14 cellular contexts compared by ENCODE assay signal in genomic region chr6:144466716-144467115, GRCh38.
DNase-seq lines count a peak whose midpoint lies in the region; ATAC-seq and TF ChIP-seq lines count a peak whose summit lies in the region.
"Had no signal": no experiment of that assay in that cellular context is flagged by ENCODE, and none has a peak within 500 bp of the region (broad histone marks: within the 10 kb centered on the region; RNA-seq: fewer than 3 reads in every experiment).

No MANE protein-coding gene starts in this region.

- H3K56ac ChIP-seq in mesendoderm (ENCODE audit: low read length), result no peak overlapping the region

- ATAC-seq in natural killer cell (no peak), GM21786 (IDR thresholded peaks at IDR 0.05; ENCODE audit: unreplicated experiment) (no peak)
- no peak for ATAC-seq in natural killer cell treated with Interleukin-12 subunit alpha and Interleukin-12 subunit beta and Interleukin-15 and Interleukin-18, amount 100 ng/mL, for 72 hours
- no peak for ATAC-seq in activated T-helper 17 cell treated with anti-CD3 and anti-CD28 coated beads, Interleukin-2, amount 50 U/mL, for 72 hours (replicated peaks)

- H2AK5ac ChIP-seq in mesendoderm (ENCODE audit: low read length), result no peak overlapping the region

- H2BK120ac ChIP-seq in mesendoderm (ENCODE audit: low read depth, low read length), result no peak overlapping the region

- no peak overlapping the region for H3K4ac ChIP-seq in mesendoderm (ENCODE audit: low read depth, low read length)

- H4K8ac ChIP-seq in mesendoderm (ENCODE audit: low read depth, low read length), result no peak overlapping the region

- peaks cover 5% of the 10 kb centered on the region for H3K4me1 ChIP-seq in mesendoderm (ENCODE audit: control insufficient read depth, low read depth, low read length)

- no peak for TF ChIP-seq CTCF in natural killer cell (IDR thresholded peaks at IDR 0.05)

- no peaks in the 10 kb centered on the region for H3K36me3 ChIP-seq in mesendoderm (ENCODE audit: control insufficient read depth, insufficient read depth, low read length)

- no peak overlapping the region for H3K23ac ChIP-seq in mesendoderm (ENCODE audit: low read length)

- intact Hi-C loops in natural killer cell (cut with micrococcal nuclease), result no loop called here

- H3K4me2 ChIP-seq in mesendoderm (ENCODE audit: low read length), result no peak overlapping the region

- no peaks in the 10 kb centered on the region for H3K79me2 ChIP-seq in mesendoderm (ENCODE audit: control insufficient read depth, insufficient read depth, low read length)

- H2BK5ac ChIP-seq in mesendoderm (ENCODE audit: low read length), result no peak overlapping the region

- H3K27ac Mint-ChIP-seq in natural killer cell, result peak overlapping the region; percentile 37 to 75
- peak overlapping the region in 1 of 2 donors; percentile 59 for H3K27ac Mint-ChIP-seq in natural killer cell treated with Interleukin-12 subunit alpha and Interleukin-12 subunit beta and Interleukin-15 and Interleukin-18, amount 100 ng/mL, for 72 hours
- peak overlapping the region; percentile 32 for H3K27ac Mint-ChIP-seq in activated T-helper 17 cell treated with anti-CD3 and anti-CD28 coated beads, Interleukin-2, amount 50 U/mL, for 72 hours

- H3K4me1 Mint-ChIP-seq in natural killer cell, result peaks cover 34 to 42% of the 10 kb centered on the region in 2 donors
- peaks cover 25 to 36% of the 10 kb centered on the region in 2 donors for H3K4me1 Mint-ChIP-seq in natural killer cell treated with Interleukin-12 subunit alpha and Interleukin-12 subunit beta and Interleukin-15 and Interleukin-18, amount 100 ng/mL, for 72 hours (ENCODE audit: low read depth in 2 of 2)
- H3K4me1 Mint-ChIP-seq in activated T-helper 17 cell treated with anti-CD3 and anti-CD28 coated beads, Interleukin-2, amount 50 U/mL, for 72 hours, result peaks cover 26% of the 10 kb centered on the region

- no peak overlapping the region for H2BK15ac ChIP-seq in mesendoderm (replicated peaks; ENCODE audit: low read depth)

- no peaks in the 10 kb centered on the region for H3K9me3 Mint-ChIP-seq in natural killer cell
- no peaks in the 10 kb centered on the region for H3K9me3 Mint-ChIP-seq in natural killer cell treated with Interleukin-12 subunit alpha and Interleukin-12 subunit beta and Interleukin-15 and Interleukin-18, amount 100 ng/mL, for 72 hours
- H3K9me3 Mint-ChIP-seq in activated T-helper 17 cell treated with anti-CD3 and anti-CD28 coated beads, Interleukin-2, amount 50 U/mL, for 72 hours, result no peaks in the 10 kb centered on the region

- no peaks in the 10 kb centered on the region for H3K27me3 ChIP-seq in mesendoderm (ENCODE audit: insufficient read depth, low read length, poor library complexity)

- H3K36me3 Mint-ChIP-seq in natural killer cell, result peaks cover 36% of the 10 kb centered on the region
- H3K36me3 Mint-ChIP-seq in natural killer cell treated with Interleukin-12 subunit alpha and Interleukin-12 subunit beta and Interleukin-15 and Interleukin-18, amount 100 ng/mL, for 72 hours, result peaks cover 30% of the 10 kb centered on the region
- H3K36me3 Mint-ChIP-seq in activated T-helper 17 cell treated with anti-CD3 and anti-CD28 coated beads, Interleukin-2, amount 50 U/mL, for 72 hours (ENCODE audit: low read depth), result peaks cover 54% of the 10 kb centered on the region

- no peaks in the 10 kb centered on the region for H3K27me3 Mint-ChIP-seq in natural killer cell (ENCODE audit: low read depth in 2 of 2)
- H3K27me3 Mint-ChIP-seq in natural killer cell treated with Interleukin-12 subunit alpha and Interleukin-12 subunit beta and Interleukin-15 and Interleukin-18, amount 100 ng/mL, for 72 hours, result no peaks in the 10 kb centered on the region
- H3K27me3 Mint-ChIP-seq in activated T-helper 17 cell treated with anti-CD3 and anti-CD28 coated beads, Interleukin-2, amount 50 U/mL, for 72 hours, result no peaks in the 10 kb centered on the region
- H3K27me3 Mint-ChIP-seq: IgD-negative memory B cell had no signal

- no peak overlapping the region for H3K4me3 Mint-ChIP-seq in natural killer cell
- H3K4me3 Mint-ChIP-seq in natural killer cell treated with Interleukin-12 subunit alpha and Interleukin-12 subunit beta and Interleukin-15 and Interleukin-18, amount 100 ng/mL, for 72 hours, result no peak overlapping the region
- no peak overlapping the region for H3K4me3 Mint-ChIP-seq in activated T-helper 17 cell treated with anti-CD3 and anti-CD28 coated beads, Interleukin-2, amount 50 U/mL, for 72 hours
- H3K4me3 Mint-ChIP-seq: IgD-negative memory B cell had no signal

- WGBS in mesendoderm (ENCODE audit: extremely low coverage, insufficient coverage, low lambda C conversion rate), result no CpG with 5 or more reads among the region's 2 CpGs

- H3K18ac ChIP-seq in mesendoderm (ENCODE audit: low read length), result no peak overlapping the region

- H3K9ac ChIP-seq in mesendoderm (ENCODE audit: low read length), result no peak overlapping the region

- no peak overlapping the region for H3K4me3 ChIP-seq in mesendoderm (ENCODE audit: low read length)

- H3K79me1 ChIP-seq in mesendoderm (ENCODE audit: low read length), result no peaks in the 10 kb centered on the region

- no peak overlapping the region for H4K5ac ChIP-seq in mesendoderm (ENCODE audit: low read length)

- H3K27ac ChIP-seq in mesendoderm (ENCODE audit: low read depth, low read length), result no peak overlapping the region

- DNase-seq in natural killer cell, result no peak
- DNase-seq in natural killer cell treated with Interleukin-12 subunit alpha and Interleukin-12 subunit beta and Interleukin-15 and Interleukin-18, amount 100 ng/mL, for 72 hours (ENCODE audit: low spot score), result no peak
- peak; percentile 3 for DNase-seq in mesendoderm
- DNase-seq in nucleus accumbens (lab: John Stamatoyannopoulos, UW), result no peak
- DNase-seq in NK-92 (lab: John Stamatoyannopoulos, UW; ENCODE audit: unreplicated experiment), result no peak
- DNase-seq in SHP77 treated with DMSO at 0.1 percent for 48 hours (lab: John Stamatoyannopoulos, UW), result no peak
- DNase-seq: DMS 273 treated with DMSO at 0.1 percent for 48 hours, Kasumi-1, MM.1S, NCI-H1092 treated with DMSO at 0.1 percent for 48 hours, NCI-H510A treated with DMSO at 0.1 percent for 48 hours had no signal
